Comparison of ENCODE assay signal across 8 cellular contexts in genomic region chrX:80335062-80335830, GRCh38.
DNase-seq lines count a peak whose midpoint lies in the region; ATAC-seq, FAIRE-seq and TF ChIP-seq lines count a peak whose summit lies in the region.

No MANE protein-coding gene starts in this region.

- no peak for FAIRE-seq in GM19239 (lab: Jason Lieb, UNC)

- CTCF ChIA-PET in activated CD8-positive, alpha-beta memory T cell treated with anti-CD3 and anti-CD28 coated beads, Interleukin-2, amount 10 ng/mL, durations not matched to agents 7 days and 5 days (lab: Charles Lee): no interaction called here

- H3K4me3 ChIP-seq in adipocyte (ENCODE audit: low read length): peak overlapping the region; percentile 84
- H3K4me3 ChIP-seq in left lung: peak overlapping the region; percentile 8 to 31
- peak overlapping the region in 2 of 3 donors; percentile 13 to 40 for H3K4me3 ChIP-seq in thyroid gland (replicated peaks in 1 of 3)

- no peaks in the 10 kb centered on the region for H3K27me3 ChIP-seq in adipocyte (replicated peaks; ENCODE audit: control insufficient read depth, insufficient read depth, low read length)
- H3K27me3 ChIP-seq in left lung: no peaks in the 10 kb centered on the region
- H3K27me3 ChIP-seq in thyroid gland: no peaks in the 10 kb centered on the region

- no peaks in the 10 kb centered on the region for H3K36me3 ChIP-seq in adipocyte (ENCODE audit: control insufficient read depth, insufficient read depth, low read length, severe bottlenecking)
- no peaks in the 10 kb centered on the region for H3K36me3 ChIP-seq in left lung
- no peaks in the 10 kb centered on the region for H3K36me3 ChIP-seq in thyroid gland

- H3K9me3 ChIP-seq in adipocyte (ENCODE audit: control insufficient read depth, low read length) (no peaks in the 10 kb centered on the region), left lung (no peaks in the 10 kb centered on the region), thyroid gland (no peaks in the 10 kb centered on the region)

- no peaks in the 10 kb centered on the region for H3K9me3 Mint-ChIP-seq in activated CD8-positive, alpha-beta memory T cell treated with anti-CD3 and anti-CD28 coated beads, Interleukin-2, amount 10 ng/mL, durations not matched to agents 7 days and 5 days (ENCODE audit: low read depth)

- H3K9ac ChIP-seq in adipocyte (ENCODE audit: low read length): peak overlapping the region; percentile 78

- 52 to 55% methylated on average over 15 to 24 of the region's 38 CpGs for WGBS in thyroid gland, 2 donors

- DNase-seq in activated CD8-positive, alpha-beta memory T cell treated with anti-CD3 and anti-CD28 coated beads, Interleukin-2, amount 50 U/mL, for 48 hours: peak; percentile 33
- no peak for DNase-seq in activated CD8-positive, alpha-beta memory T cell treated with anti-CD3 and anti-CD28 coated beads, Interleukin-2, amount 10 ng/mL, durations not matched to agents 7 days and 5 days
- DNase-seq in adipocyte (ENCODE audit: low read depth): no peak
- DNase-seq in left lung: peak; percentile 39 to 79
- peak; percentile 67 to 84 for DNase-seq in thyroid gland
- no peak for DNase-seq in GM19239 (ENCODE audit: insufficient read length, low spot score)
- no peak for DNase-seq in MV-4-11 (lab: John Stamatoyannopoulos, UW)

- intact Hi-C loops in left lung (cut with DNase I) (no loop called here), thyroid gland (cut with DNase I) (no loop called here)

- no peak overlapping the region for H3K4me3 Mint-ChIP-seq in activated CD8-positive, alpha-beta memory T cell treated with anti-CD3 and anti-CD28 coated beads, Interleukin-2, amount 10 ng/mL, durations not matched to agents 7 days and 5 days

- TF ChIP-seq POLR2A in thyroid gland (IDR thresholded peaks at IDR 0.05): peak in 1 of 2 donors; percentile 50

- no peaks in the 10 kb centered on the region for H3K4me1 Mint-ChIP-seq in activated CD8-positive, alpha-beta memory T cell treated with anti-CD3 and anti-CD28 coated beads, Interleukin-2, amount 10 ng/mL, durations not matched to agents 7 days and 5 days

- H3K27ac Mint-ChIP-seq in activated CD8-positive, alpha-beta memory T cell treated with anti-CD3 and anti-CD28 coated beads, Interleukin-2, amount 10 ng/mL, durations not matched to agents 7 days and 5 days: no peak overlapping the region

- H3K36me3 Mint-ChIP-seq in activated CD8-positive, alpha-beta memory T cell treated with anti-CD3 and anti-CD28 coated beads, Interleukin-2, amount 10 ng/mL, durations not matched to agents 7 days and 5 days: no peaks in the 10 kb centered on the region

- H3K4me1 ChIP-seq in adipocyte (ENCODE audit: control insufficient read depth, insufficient read depth, low read length) (no peaks in the 10 kb centered on the region), left lung (no peaks in the 10 kb centered on the region), thyroid gland (no peaks in the 10 kb centered on the region)

- TF ChIP-seq CTCF in left lung (IDR thresholded peaks at IDR 0.05) (no peak), thyroid gland (IDR thresholded peaks at IDR 0.05) (no peak)

- H3K27ac ChIP-seq in left lung (no peak overlapping the region), thyroid gland (no peak overlapping the region)

- H3K27me3 Mint-ChIP-seq in activated CD8-positive, alpha-beta memory T cell treated with anti-CD3 and anti-CD28 coated beads, Interleukin-2, amount 10 ng/mL, durations not matched to agents 7 days and 5 days: no peaks in the 10 kb centered on the region

- no peak for ATAC-seq in activated CD8-positive, alpha-beta memory T cell treated with anti-CD3 and anti-CD28 coated beads, Interleukin-2, amount 10 ng/mL, durations not matched to agents 7 days and 5 days
- peak; percentile 97 for ATAC-seq in left lung
- ATAC-seq in HG03460 (IDR thresholded peaks at IDR 0.05; ENCODE audit: unreplicated experiment): no peak

Comparison
In these comparisons a context has a peak if more than half of its experiments do, and no peak if none do; other contexts are left out.
1. DNase-seq: peak in activated CD8-positive, alpha-beta memory T cell treated with anti-CD3 and anti-CD28 coated beads, Interleukin-2, amount 50 U/mL, for 48 hours (single experiment), left lung (2 of 2) and thyroid gland (2 of 2); none in activated CD8-positive, alpha-beta memory T cell treated with anti-CD3 and anti-CD28 coated beads, Interleukin-2, amount 10 ng/mL, durations not matched to agents 7 days and 5 days (single experiment), adipocyte (single experiment), GM19239 (single experiment) and MV-4-11 (single experiment).
2. H3K4me3 ChIP-seq: peak in every context shown above with its lines; median percentile 84 in adipocyte; 26 in thyroid gland; 20 in left lung.